In the genomic region with DNA sequence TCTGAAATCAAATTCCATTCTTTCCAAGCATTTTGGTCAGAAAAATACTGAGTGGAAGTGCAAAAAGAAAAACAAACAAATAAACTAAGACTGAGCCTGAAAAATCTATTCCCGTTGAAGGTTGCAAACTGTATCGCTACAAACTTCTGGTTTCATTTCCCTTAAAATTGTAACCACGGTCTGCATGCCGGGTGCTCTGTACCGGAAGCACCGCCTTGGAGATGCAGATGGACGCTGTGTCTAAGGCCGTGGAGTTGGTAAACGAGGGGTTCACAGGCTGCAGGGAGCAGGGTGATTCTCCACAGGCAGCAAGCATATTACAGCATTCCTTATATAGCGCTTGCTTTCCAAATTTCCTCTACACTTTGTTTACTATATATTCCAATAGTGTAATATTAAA, we compare ENCODE assay signal across 25 cellular contexts.
DNase-seq lines count a peak whose midpoint lies in the region; ATAC-seq and TF ChIP-seq lines count a peak whose summit lies in the region.
"Had no signal": no experiment of that assay in that cellular context is flagged by ENCODE, and none has a peak within 500 bp of the region (broad histone marks: within the 10 kb centered on the region; RNA-seq: fewer than 3 reads in every experiment).

No MANE protein-coding gene starts in this region.

- ATAC-seq in naive thymus-derived CD4-positive, alpha-beta T cell, result peak; percentile 60
- ATAC-seq: activated CD8-positive, alpha-beta T cell treated with anti-CD3 and anti-CD28 coated beads, Interleukin-2, amount 10 ng/mL, durations not matched to agents 7 days and 5 days; GM12878; left colon; mucosa of descending colon; stimulated activated memory B cell treated with anti-CD40 and anti-IgM and Interleukin-4, amounts not matched to agents 10 μg/mL and 1 μg/mL and 100 μg/mL, for 72 hours had no signal

- no peak for DNase-seq in MM.1S
- no peak for DNase-seq in SK-N-MC (ENCODE audit: low read depth, low spot score)
- no peak for DNase-seq in naive thymus-derived CD4-positive, alpha-beta T cell
- DNase-seq in NCI-H774 (lab: John Stamatoyannopoulos, UW), result no peak
- DNase-seq in ecto neural progenitor cell (ENCODE audit: low spot score), result no peak
- no peak for DNase-seq in activated gamma-delta T cell (lab: John Stamatoyannopoulos, UW)
- DNase-seq in AG08395 (ENCODE audit: low spot score), result no peak
- DNase-seq: activated CD4-positive, alpha-beta T cell treated with anti-CD3 and anti-CD28 coated beads for 1 hour; activated CD8-positive, alpha-beta T cell treated with anti-CD3 and anti-CD28 coated beads, Interleukin-2, amount 10 ng/mL, durations not matched to agents 7 days and 5 days; activated naive CD4-positive, alpha-beta T cell treated with Interleukin-2 at 50 U/mL for 16 hours; activated T-cell treated with anti-CD3 and anti-CD28 coated beads, Interleukin-2, amount 50 U/mL, for 1 hour; dermis blood vessel endothelial cell; heart left ventricle; NCI-H1417 treated with DMSO at 0.1 percent for 48 hours; NCI-H510A; small intestine; stimulated activated CD4-positive, alpha-beta T cell treated with anti-CD3 and anti-CD28 coated beads, Interleukin-2, amount 100 ng/mL, for 24 hours had no signal

- H3K27ac Mint-ChIP-seq in naive thymus-derived CD4-positive, alpha-beta T cell, result no peak overlapping the region
- H3K27ac Mint-ChIP-seq: activated CD8-positive, alpha-beta T cell treated with anti-CD3 and anti-CD28 coated beads, Interleukin-2, amount 10 ng/mL, durations not matched to agents 7 days and 5 days; stimulated activated memory B cell treated with anti-CD40 and anti-IgM and Interleukin-4, amounts not matched to agents 10 μg/mL and 1 μg/mL and 100 μg/mL, for 72 hours had no signal

- H3K27ac ChIP-seq in BLaER1 treated with 17β-estradiol and CSF1 and Interleukin-3, amounts not matched to agents 10 nM and 100 nM, result peak overlapping the region in 8 of 11 experiments; percentile 18 to 60 (median 33); a peak in 10 of 22 replicates
- H3K27ac ChIP-seq in MM.1S (ENCODE audit: low read length) (no peak overlapping the region), SK-N-MC (peak overlapping the region; percentile 95)
- no peak overlapping the region for H3K27ac ChIP-seq in naive thymus-derived CD4-positive, alpha-beta T cell (ENCODE audit: low read depth, low read length)
- H3K27ac ChIP-seq: heart left ventricle, prostate gland, thoracic aorta had no signal

- peaks cover 16 to 21% (median 18%) of the 10 kb centered on the region in 10 experiments for H3K4me1 ChIP-seq in BLaER1 treated with 17β-estradiol and CSF1 and Interleukin-3, amounts not matched to agents 10 nM and 100 nM
- H3K4me1 ChIP-seq in MM.1S (ENCODE audit: low read length), result no peaks in the 10 kb centered on the region
- no peaks in the 10 kb centered on the region for H3K4me1 ChIP-seq in naive thymus-derived CD4-positive, alpha-beta T cell (ENCODE audit: control insufficient read depth in 2 of 2, insufficient read depth in 2 of 2, low read length in 2 of 2)
- H3K4me1 ChIP-seq: heart left ventricle, prostate gland had no signal

- peak overlapping the region in 6 of 10 donors; percentile 5 to 73 (median 34) for H3K4me3 Mint-ChIP-seq in naive thymus-derived CD4-positive, alpha-beta T cell
- H3K4me3 Mint-ChIP-seq: activated CD8-positive, alpha-beta T cell treated with anti-CD3 and anti-CD28 coated beads, Interleukin-2, amount 10 ng/mL, durations not matched to agents 7 days and 5 days; neural crest cell; stimulated activated memory B cell treated with anti-CD40 and anti-IgM and Interleukin-4, amounts not matched to agents 10 μg/mL and 1 μg/mL and 100 μg/mL, for 72 hours had no signal

- no peaks in the 10 kb centered on the region for H3F3A ChIP-seq in MM.1S (ENCODE audit: insufficient read depth, low read length)

- POLR2A ChIA-PET in naive thymus-derived CD4-positive, alpha-beta T cell (lab: Charles Lee), result interaction anchor here (1.0 kb wide), 1 partner anchor 11 kb away, joined by 3 read pairs; no protein-coding TSS in a partner anchor

- H2AFZ ChIP-seq in MM.1S (ENCODE audit: low read length), result no peak overlapping the region

- H3K9ac ChIP-seq in BLaER1 treated with 17β-estradiol and CSF1 and Interleukin-3, amounts not matched to agents 10 nM and 100 nM, result no peak overlapping the region
- no peak overlapping the region for H3K9ac ChIP-seq in MM.1S (ENCODE audit: low read length)
- no peak overlapping the region for H3K9ac ChIP-seq in SK-N-MC (ENCODE audit: insufficient read length)

- no peaks in the 10 kb centered on the region for H3K9me3 ChIP-seq in BLaER1 treated with 17β-estradiol and CSF1 and Interleukin-3, amounts not matched to agents 10 nM and 100 nM (replicated peaks in 1 of 11)
- H3K9me3 ChIP-seq in MM.1S (replicated peaks; ENCODE audit: insufficient read depth, low read length), result no peaks in the 10 kb centered on the region
- H3K9me3 ChIP-seq in SK-N-MC (ENCODE audit: low read depth, low read length), result no peaks in the 10 kb centered on the region
- H3K9me3 ChIP-seq in naive thymus-derived CD4-positive, alpha-beta T cell (ENCODE audit: control insufficient read depth in 2 of 3, low read length in 3 of 3), result no peaks in the 10 kb centered on the region
- H3K9me3 ChIP-seq: heart left ventricle, mucosa of descending colon, prostate gland, thoracic aorta had no signal

- H3K9me3 Mint-ChIP-seq in naive thymus-derived CD4-positive, alpha-beta T cell, result no peaks in the 10 kb centered on the region
- H3K9me3 Mint-ChIP-seq: neural crest cell; stimulated activated memory B cell treated with anti-CD40 and anti-IgM and Interleukin-4, amounts not matched to agents 10 μg/mL and 1 μg/mL and 100 μg/mL, for 72 hours had no signal

- no peak for TF ChIP-seq CTCF in MM.1S (IDR thresholded peaks at IDR 0.05; ENCODE audit: low read length)

- no peaks in the 10 kb centered on the region for H3K36me3 Mint-ChIP-seq in naive thymus-derived CD4-positive, alpha-beta T cell
- H3K36me3 Mint-ChIP-seq: stimulated activated memory B cell treated with anti-CD40 and anti-IgM and Interleukin-4, amounts not matched to agents 10 μg/mL and 1 μg/mL and 100 μg/mL, for 72 hours had no signal

- H4K20me1 ChIP-seq in BLaER1 treated with 17β-estradiol and CSF1 and Interleukin-3, amounts not matched to agents 10 nM and 100 nM, result no peaks in the 10 kb centered on the region
- H4K20me1 ChIP-seq in MM.1S (ENCODE audit: insufficient read depth, low read length), result no peaks in the 10 kb centered on the region

- H3K9me2 ChIP-seq in MM.1S (replicated peaks; ENCODE audit: insufficient read depth, low read length), result no peaks in the 10 kb centered on the region

- peaks cover 9 to 38% (median 25%) of the 10 kb centered on the region in 5 donors for H3K27me3 Mint-ChIP-seq in naive thymus-derived CD4-positive, alpha-beta T cell

- peak overlapping the region; percentile 24 to 81 (median 53) for H3K4me2 ChIP-seq in BLaER1 treated with 17β-estradiol and CSF1 and Interleukin-3, amounts not matched to agents 10 nM and 100 nM
- peak overlapping the region; percentile 24; the same call in 1 of the 2 replicates for H3K4me2 ChIP-seq in MM.1S (ENCODE audit: low read depth, low read length)

- H3K4me1 Mint-ChIP-seq in naive thymus-derived CD4-positive, alpha-beta T cell, result peaks cover 5 to 27% (median 10%) of the 10 kb centered on the region in 7 donors
- H3K4me1 Mint-ChIP-seq: stimulated activated memory B cell treated with anti-CD40 and anti-IgM and Interleukin-4, amounts not matched to agents 10 μg/mL and 1 μg/mL and 100 μg/mL, for 72 hours had no signal

- no peaks in the 10 kb centered on the region for H3K36me3 ChIP-seq in BLaER1 treated with 17β-estradiol and CSF1 and Interleukin-3, amounts not matched to agents 10 nM and 100 nM
- no peaks in the 10 kb centered on the region for H3K36me3 ChIP-seq in MM.1S (replicated peaks; ENCODE audit: insufficient read depth, low read length)
- H3K36me3 ChIP-seq in SK-N-MC (ENCODE audit: insufficient read depth, low read length), result no peaks in the 10 kb centered on the region
- H3K36me3 ChIP-seq in naive thymus-derived CD4-positive, alpha-beta T cell (ENCODE audit: control insufficient read depth in 2 of 3, insufficient read depth in 3 of 3, low read length in 3 of 3), result no peaks in the 10 kb centered on the region
- H3K36me3 ChIP-seq: heart left ventricle, prostate gland, thoracic aorta had no signal

- no peak overlapping the region for H3K4me3 ChIP-seq in BLaER1 treated with 17β-estradiol and CSF1 and Interleukin-3, amounts not matched to agents 10 nM and 100 nM
- H3K4me3 ChIP-seq in MM.1S (ENCODE audit: low read length), result no peak overlapping the region
- no peak overlapping the region for H3K4me3 ChIP-seq in SK-N-MC
- H3K4me3 ChIP-seq in naive thymus-derived CD4-positive, alpha-beta T cell (ENCODE audit: low read length), result no peak overlapping the region
- H3K4me3 ChIP-seq: GM12878, heart left ventricle, mucosa of descending colon, prostate gland, thoracic aorta had no signal

- no peaks in the 10 kb centered on the region for H3K27me3 ChIP-seq in BLaER1 treated with 17β-estradiol and CSF1 and Interleukin-3, amounts not matched to agents 10 nM and 100 nM
- no peaks in the 10 kb centered on the region for H3K27me3 ChIP-seq in MM.1S (replicated peaks; ENCODE audit: insufficient read depth, low read length)
- H3K27me3 ChIP-seq in naive thymus-derived CD4-positive, alpha-beta T cell (ENCODE audit: control insufficient read depth in 2 of 2, insufficient read depth in 2 of 2, low read length in 2 of 2), result no peaks in the 10 kb centered on the region

- intact Hi-C loops in naive thymus-derived CD4-positive, alpha-beta T cell (cut with micrococcal nuclease), result loop anchor here in 1 of 2 donors (5.0 kb wide), 1 partner anchor 104 kb away; no protein-coding TSS in a partner anchor

- CTCF ChIA-PET in naive thymus-derived CD4-positive, alpha-beta T cell (lab: Charles Lee), result no interaction called here

- H3K79me2 ChIP-seq in MM.1S (ENCODE audit: low read length), result no peaks in the 10 kb centered on the region

Comparison
In these comparisons a context has a peak if more than half of its experiments do, and no peak if none do; other contexts are left out.
1. H3K27ac ChIP-seq: peak in BLaER1 treated with 17β-estradiol and CSF1 and Interleukin-3, amounts not matched to agents 10 nM and 100 nM (8 of 11) and SK-N-MC (single experiment); none in MM.1S (single experiment) and naive thymus-derived CD4-positive, alpha-beta T cell (single experiment).